1 cellular context compared by ENCODE assay signal in the genomic region with DNA sequence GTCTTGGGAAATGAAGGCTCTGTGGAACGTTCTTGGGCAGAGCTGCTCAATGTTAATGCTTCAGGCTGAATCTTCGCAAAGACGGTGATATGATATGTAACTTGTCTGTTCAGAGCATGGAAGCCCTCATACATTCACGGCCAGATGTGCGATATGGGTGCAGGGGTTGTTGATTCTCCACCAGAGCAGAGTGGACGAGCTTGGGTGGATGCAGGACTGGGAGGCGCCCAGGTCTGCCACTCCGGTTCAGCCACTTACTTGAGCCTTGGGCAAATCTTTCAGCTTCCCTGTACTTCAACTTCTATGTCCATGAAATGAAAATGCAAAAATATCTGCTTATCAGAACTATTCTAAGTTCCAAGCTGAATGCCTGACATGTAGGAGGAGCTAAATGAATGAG.
TF ChIP-seq lines count a peak whose summit lies in the region.

No MANE protein-coding gene starts in this region.

TF ChIP-seq in IMR-90, 13 proteins besides CTCF, POLR2A, EP300 and RAD21 (continued from another document):
- TF ChIP-seq, protein P1, sequence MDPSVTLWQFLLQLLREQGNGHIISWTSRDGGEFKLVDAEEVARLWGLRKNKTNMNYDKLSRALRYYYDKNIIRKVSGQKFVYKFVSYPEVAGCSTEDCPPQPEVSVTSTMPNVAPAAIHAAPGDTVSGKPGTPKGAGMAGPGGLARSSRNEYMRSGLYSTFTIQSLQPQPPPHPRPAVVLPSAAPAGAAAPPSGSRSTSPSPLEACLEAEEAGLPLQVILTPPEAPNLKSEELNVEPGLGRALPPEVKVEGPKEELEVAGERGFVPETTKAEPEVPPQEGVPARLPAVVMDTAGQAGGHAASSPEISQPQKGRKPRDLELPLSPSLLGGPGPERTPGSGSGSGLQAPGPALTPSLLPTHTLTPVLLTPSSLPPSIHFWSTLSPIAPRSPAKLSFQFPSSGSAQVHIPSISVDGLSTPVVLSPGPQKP (IDR thresholded peaks at IDR 0.05; ENCODE audit: borderline replicate concordance, low read depth, low read length): no peak
- TF ChIP-seq CEBPB (IDR thresholded peaks at IDR 0.05; ENCODE audit: low read depth, low read length) (no peak), MAZ (IDR thresholded peaks at IDR 0.05; ENCODE audit: borderline replicate concordance, low read depth, low read length) (no peak), CHD1 (IDR thresholded peaks at IDR 0.05; ENCODE audit: low read depth, low read length) (no peak), MAFK (IDR thresholded peaks at IDR 0.05; ENCODE audit: low read depth, low read length) (no peak), NFE2L2 (IDR thresholded peaks at IDR 0.05; ENCODE audit: low read depth, low read length) (no peak)
- TF ChIP-seq, protein P2, sequence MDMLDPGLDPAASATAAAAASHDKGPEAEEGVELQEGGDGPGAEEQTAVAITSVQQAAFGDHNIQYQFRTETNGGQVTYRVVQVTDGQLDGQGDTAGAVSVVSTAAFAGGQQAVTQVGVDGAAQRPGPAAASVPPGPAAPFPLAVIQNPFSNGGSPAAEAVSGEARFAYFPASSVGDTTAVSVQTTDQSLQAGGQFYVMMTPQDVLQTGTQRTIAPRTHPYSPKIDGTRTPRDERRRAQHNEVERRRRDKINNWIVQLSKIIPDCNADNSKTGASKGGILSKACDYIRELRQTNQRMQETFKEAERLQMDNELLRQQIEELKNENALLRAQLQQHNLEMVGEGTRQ (IDR thresholded peaks at IDR 0.05; ENCODE audit: low read depth, low read length): no peak
